ENCODE assay signal across 1 cellular context in genomic region chr19:41350735-41351338, GRCh38.
TF ChIP-seq lines count a peak whose summit lies in the region.

No MANE protein-coding gene starts in this region.

TF ChIP-seq in GM12878, 131 proteins besides CTCF, POLR2A, EP300 and RAD21 (continues in another document):
- TF ChIP-seq KDM1A (IDR thresholded peaks at IDR 0.05; ENCODE audit: borderline replicate concordance): no peak
- TF ChIP-seq LARP7 (IDR thresholded peaks at IDR 0.05): no peak
- no peak for TF ChIP-seq HDAC2 (IDR thresholded peaks at IDR 0.05)
- TF ChIP-seq NFIC (IDR thresholded peaks at IDR 0.05; ENCODE audit: low read depth, low read length): no peak
- no peak for TF ChIP-seq SUPT20H (IDR thresholded peaks at IDR 0.05; ENCODE audit: borderline replicate concordance, control insufficient read depth, low read depth, low read length)
- no peak for TF ChIP-seq MEF2B (IDR thresholded peaks at IDR 0.05; ENCODE audit: partially characterized antibody, poor library complexity, severe bottlenecking)
- TF ChIP-seq EZH2 (IDR thresholded peaks at IDR 0.05; ENCODE audit: borderline replicate concordance, control insufficient read depth, low read depth, low read length): no peak
- no peak for TF ChIP-seq SIX5 (IDR thresholded peaks at IDR 0.05; ENCODE audit: low read depth, low read length, severe bottlenecking)
- no peak for TF ChIP-seq FOXK2 (IDR thresholded peaks at IDR 0.05)
- TF ChIP-seq BHLHE40 (IDR thresholded peaks at IDR 0.05; ENCODE audit: borderline replicate concordance in 1 of 2, low read depth in 2 of 2, low read length in 1 of 2): peak in 1 of 2 experiments; percentile 17; a peak in 1 of 4 replicates
- no peak for TF ChIP-seq PKNOX1 (IDR thresholded peaks at IDR 0.05)
- TF ChIP-seq HDGF (IDR thresholded peaks at IDR 0.05): peak; percentile 80
- TF ChIP-seq ATF3 (IDR thresholded peaks at IDR 0.05; ENCODE audit: borderline replicate concordance, extremely low read depth, low read depth, low read length): no peak
- no peak for TF ChIP-seq CUX1 (IDR thresholded peaks at IDR 0.05; ENCODE audit: insufficient replicate concordance, low read depth, low read length)
- no peak for TF ChIP-seq PRDM15 (CRISPR knock-in tag; IDR thresholded peaks at IDR 0.05)
- TF ChIP-seq FOS (IDR thresholded peaks at IDR 0.05; ENCODE audit: borderline replicate concordance, extremely low read depth, insufficient read length): no peak
- TF ChIP-seq MTA3 (IDR thresholded peaks at IDR 0.05; ENCODE audit: borderline replicate concordance, low read length): no peak; the same call in 1 of the 2 replicates
- TF ChIP-seq RUNX3 (IDR thresholded peaks at IDR 0.05; ENCODE audit: low read length): 0 out of 2 replicates have a peak, but pooled peaks have one; percentile 3
- no peak for TF ChIP-seq IKZF2 (IDR thresholded peaks at IDR 0.05)
- no peak for TF ChIP-seq ZNF592 (IDR thresholded peaks at IDR 0.05)
- TF ChIP-seq POLR2AphosphoS5 (IDR thresholded peaks at IDR 0.05; ENCODE audit: low read length): 0 out of 2 replicates have a peak, but pooled peaks have one; percentile 38
- TF ChIP-seq REST (IDR thresholded peaks at IDR 0.05; ENCODE audit: low read depth, low read length): no peak
- no peak for TF ChIP-seq MYB (IDR thresholded peaks at IDR 0.05; ENCODE audit: borderline replicate concordance, low read depth, low read length)
- no peak for TF ChIP-seq SKIL (IDR thresholded peaks at IDR 0.05; ENCODE audit: low read depth, poor library complexity, severe bottlenecking)
- no peak for TF ChIP-seq RAD51 (IDR thresholded peaks at IDR 0.05)
- TF ChIP-seq FOXM1 (IDR thresholded peaks at IDR 0.05; ENCODE audit: low read depth, low read length): no peak
- TF ChIP-seq USF1 (IDR thresholded peaks at IDR 0.05; ENCODE audit: borderline replicate concordance, extremely low read length, insufficient read depth, low read depth, low read length): no peak
- no peak for TF ChIP-seq NR2C2 (IDR thresholded peaks at IDR 0.05; ENCODE audit: borderline replicate concordance, control insufficient read depth, insufficient read length, low read depth)
- TF ChIP-seq RBBP5 (conservative IDR thresholded peaks at IDR 0.05): no peak
- TF ChIP-seq NKRF (conservative IDR thresholded peaks at IDR 0.05): peak; percentile 72; the same call in 1 of the 2 replicates
- TF ChIP-seq SMARCA5 (IDR thresholded peaks at IDR 0.05): 0 out of 2 replicates have a peak, but pooled peaks have one; percentile 42
- TF ChIP-seq NBN (IDR thresholded peaks at IDR 0.05): no peak
- TF ChIP-seq CHD1 (IDR thresholded peaks at IDR 0.05; ENCODE audit: low read depth, low read length): no peak
